In genomic region chr15:75151214-75152128, GRCh38 we compare ENCODE assay signal across 18 cellular contexts. TPM values are rescaled to one million over a fixed set of nuclear protein-coding genes. Genes with fewer than 3 reads are reported as not detected.
DNase-seq lines count a peak whose midpoint lies in the region; TF ChIP-seq lines count a peak whose summit lies in the region.
"Had no signal": no experiment of that assay in that cellular context is flagged by ENCODE, and none has a peak within 500 bp of the region (broad histone marks: within the 10 kb centered on the region; RNA-seq: fewer than 3 reads in every experiment).

No MANE protein-coding gene starts in this region.

- 63 to 72% (median 70%) methylated on average over 5 of the region's 5 CpGs for WGBS in ovary, 3 donors

- DNase-seq in AG20443 (ENCODE audit: low spot score) (peak; percentile 30), erythroblast (lab: John Stamatoyannopoulos, UW) (peak; percentile 47 to 52), neural progenitor cell (ENCODE audit: low spot score) (peak; percentile 25), posterior vena cava (ENCODE audit: low spot score) (no peak), ovary (no peak), EL (no peak)
- DNase-seq in stimulated activated CD4-positive, alpha-beta T cell treated with anti-CD3 and anti-CD28 coated beads, Interleukin-2, amount 100 ng/mL, for 24 hours, result no peak
- DNase-seq: activated CD4-positive, alpha-beta T cell treated with anti-CD3 and anti-CD28 coated beads for 48 hours; activated naive CD4-positive, alpha-beta T cell treated with Interleukin-2 at 50 U/mL for 16 hours; COR-L47; dermis blood vessel endothelial cell; NCI-H1048; NCI-H2107; NCI-H526; uterus had no signal

- H3K36me3 ChIP-seq in KMS-11 (ENCODE audit: insufficient read depth) (no peaks in the 10 kb centered on the region), neural progenitor cell (no peaks in the 10 kb centered on the region), ovary (no peaks in the 10 kb centered on the region)
- H3K36me3 ChIP-seq: uterus had no signal

- no peak for TF ChIP-seq EP300 in ovary (IDR thresholded peaks at IDR 0.05)

- H3K79me2 ChIP-seq in KMS-11 (ENCODE audit: insufficient read depth, low read depth) (no peaks in the 10 kb centered on the region), neural progenitor cell (ENCODE audit: low read depth) (no peaks in the 10 kb centered on the region)

- no peak overlapping the region for H3K9ac ChIP-seq in KMS-11
- no peak overlapping the region for H3K9ac ChIP-seq in neural progenitor cell

- TF ChIP-seq POLR2A in erythroblast (IDR thresholded peaks at IDR 0.05; ENCODE audit: low read length), result no peak
- no peak for TF ChIP-seq POLR2A in ovary (IDR thresholded peaks at IDR 0.05)

- H3K4me1 ChIP-seq in KMS-11 (ENCODE audit: low read depth, poor library complexity, severe bottlenecking) (peaks cover 16% of the 10 kb centered on the region), neural progenitor cell (peaks cover 11% of the 10 kb centered on the region), ovary (ENCODE audit: insufficient read depth) (no peaks in the 10 kb centered on the region)
- H3K4me1 ChIP-seq: uterus had no signal

- TF ChIP-seq CTCF in KMS-11 (conservative IDR thresholded peaks at IDR 0.05; ENCODE audit: low read depth, low read length) (no peak), neural progenitor cell (IDR thresholded peaks at IDR 0.05) (no peak), ovary (IDR thresholded peaks at IDR 0.05) (no peak)

- no peak overlapping the region for H3K27ac ChIP-seq in KMS-11
- no peak overlapping the region for H3K27ac ChIP-seq in neural progenitor cell
- no peak overlapping the region for H3K27ac ChIP-seq in ovary

- H3K27me3 ChIP-seq in KMS-11 (ENCODE audit: insufficient read depth, low read depth) (no peaks in the 10 kb centered on the region), neural progenitor cell (no peaks in the 10 kb centered on the region), ovary (no peaks in the 10 kb centered on the region)
- H3K27me3 ChIP-seq: uterus had no signal

- H3K4me3 ChIP-seq in KMS-11 (IDR thresholded peaks at IDR 0.05; ENCODE audit: insufficient read depth, low read depth, low read length), result no peak overlapping the region
- H3K4me3 ChIP-seq in neural progenitor cell, result no peak overlapping the region
- no peak overlapping the region for H3K4me3 ChIP-seq in ovary
- H3K4me3 ChIP-seq: uterus had no signal

- H3K9me3 ChIP-seq in neural progenitor cell (ENCODE audit: low read depth), result peaks cover 6% of the 10 kb centered on the region
- H3K9me3 ChIP-seq in ovary, result no peaks in the 10 kb centered on the region
- H3K9me3 ChIP-seq: uterus had no signal

- H4K20me1 ChIP-seq in KMS-11 (ENCODE audit: insufficient read depth) (no peaks in the 10 kb centered on the region), neural progenitor cell (ENCODE audit: low read depth) (no peaks in the 10 kb centered on the region)

- no peaks in the 10 kb centered on the region for H3K36me3 Mint-ChIP-seq in neural progenitor cell

- H3K4me3 Mint-ChIP-seq in neural progenitor cell, result peak overlapping the region; percentile 11
- H3K4me3 Mint-ChIP-seq: nephron; stimulated activated naive CD8-positive, alpha-beta T cell treated with anti-CD3 and anti-CD28 coated beads, Interleukin-15, Interleukin-2, amounts not matched to agents 100 ng/mL and 50 ng/mL, for 24 hours had no signal

- peak overlapping the region; percentile 26 for H3K27ac Mint-ChIP-seq in neural progenitor cell
- H3K27ac Mint-ChIP-seq: nephron; stimulated activated naive CD8-positive, alpha-beta T cell treated with anti-CD3 and anti-CD28 coated beads, Interleukin-15, Interleukin-2, amounts not matched to agents 100 ng/mL and 50 ng/mL, for 24 hours had no signal

- peaks cover 3% of the 10 kb centered on the region for H3K27me3 Mint-ChIP-seq in neural progenitor cell (ENCODE audit: insufficient read depth, low read depth)
- H3K27me3 Mint-ChIP-seq: stimulated activated naive CD8-positive, alpha-beta T cell treated with anti-CD3 and anti-CD28 coated beads, Interleukin-15, Interleukin-2, amounts not matched to agents 100 ng/mL and 50 ng/mL, for 24 hours had no signal

- peaks cover 7% of the 10 kb centered on the region for H3K9me3 Mint-ChIP-seq in neural progenitor cell
- H3K9me3 Mint-ChIP-seq: nephron; stimulated activated naive CD8-positive, alpha-beta T cell treated with anti-CD3 and anti-CD28 coated beads, Interleukin-15, Interleukin-2, amounts not matched to agents 100 ng/mL and 50 ng/mL, for 24 hours had no signal

- peaks cover 3% of the 10 kb centered on the region for H3F3A ChIP-seq in neural progenitor cell (ENCODE audit: low read depth)

- H3K4me1 Mint-ChIP-seq in neural progenitor cell, result peaks cover 12% of the 10 kb centered on the region

- intact Hi-C loops in posterior vena cava (cut with DNase I), result no loop called here
- intact Hi-C loops in ovary (cut with DNase I), result no loop called here

- H3K4me2 ChIP-seq in KMS-11 (no peak overlapping the region), neural progenitor cell (no peak overlapping the region)

- H2AFZ ChIP-seq in KMS-11 (ENCODE audit: low read depth), result 0 out of 2 replicates have a peak overlapping the region, but pooled peaks have one; percentile 5
- no peak overlapping the region for H2AFZ ChIP-seq in neural progenitor cell (replicated peaks)

RNA-seq across cellular contexts. Expression of gene C15orf39, which starts 50.2 kb away (rescaled TPM):
- 1.2 and 7.1 TPM in 2 replicates for total RNA-seq in neural progenitor cell (ENCODE audit: low replicate concordance)
- total RNA-seq in posterior vena cava, result 10 to 100 TPM; 25.8 to 26.4 TPM
- 10 to 100 TPM; 16.8 to 66.1 (median 46.4) TPM for total RNA-seq in ovary
- 10 to 100 TPM in 1 of 2 donors, 1 to 10 TPM in 1; 4.8 to 19.5 TPM for polyA plus RNA-seq in ovary

Comparison
In these comparisons a context has a peak if more than half of its experiments do, and no peak if none do; other contexts are left out.
1. DNase-seq: peak in AG20443 (single experiment), erythroblast (2 of 2) and neural progenitor cell (single experiment); none in stimulated activated CD4-positive, alpha-beta T cell treated with anti-CD3 and anti-CD28 coated beads, Interleukin-2, amount 100 ng/mL, for 24 hours (0 of 2), posterior vena cava (single experiment), ovary (0 of 5) and EL (single experiment).